In the genomic region with DNA sequence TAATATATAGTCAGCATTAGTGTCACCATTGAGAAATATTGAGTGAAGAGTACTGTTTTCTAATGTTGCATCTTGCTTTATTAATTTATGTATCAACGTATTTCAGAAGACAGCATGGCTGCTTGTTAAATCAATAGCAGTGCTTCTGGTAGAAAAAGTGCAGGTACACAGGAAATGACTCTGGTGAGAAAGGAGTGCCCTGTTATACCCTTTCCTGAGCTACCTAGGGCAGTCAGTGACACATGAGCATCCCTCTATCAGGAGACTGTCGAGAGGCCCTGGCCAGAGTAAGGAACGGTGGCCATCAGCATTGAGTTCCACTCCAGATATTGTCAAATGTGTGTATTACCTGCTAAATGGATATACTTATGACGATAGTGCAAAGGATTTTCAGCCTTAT, we compare ENCODE assay signal across 18 cellular contexts. TPM values are rescaled to one million over a fixed set of nuclear protein-coding genes. Genes with fewer than 3 reads are reported as not detected.
DNase-seq lines count a peak whose midpoint lies in the region; ATAC-seq, FAIRE-seq and TF ChIP-seq lines count a peak whose summit lies in the region.
"Had no signal": no experiment of that assay in that cellular context is flagged by ENCODE, and none has a peak within 500 bp of the region (broad histone marks: within the 10 kb centered on the region; RNA-seq: fewer than 3 reads in every experiment).

No MANE protein-coding gene starts in this region.

- H3K4me1 ChIP-seq in CD8-positive, alpha-beta T cell (ENCODE audit: insufficient read depth, low read length), result peaks cover 26% of the 10 kb centered on the region
- H3K4me1 ChIP-seq: HAP-1 had no signal

- CTCF ChIA-PET in CD8-positive, alpha-beta T cell (lab: Charles Lee), result no interaction called here

- peak; percentile 23 for FAIRE-seq in bronchial epithelial cell (lab: Jason Lieb, UNC)
- FAIRE-seq: G401.6, GM12892, H54 had no signal

- POLR2A ChIA-PET in CD8-positive, alpha-beta T cell (lab: Charles Lee), result no interaction called here

- peak; percentile 36 for ATAC-seq in CD8-positive, alpha-beta T cell

- DNase-seq in activated naive CD8-positive, alpha-beta T cell treated with anti-CD3 and anti-CD28 coated beads for 36 hours, result no peak
- no peak for DNase-seq in CD8-positive, alpha-beta T cell
- DNase-seq in bronchial epithelial cell (ENCODE audit: low read depth) (peak; percentile 5), WERI-Rb-1 (no peak), DMS79 (lab: John Stamatoyannopoulos, UW) (no peak), MG63 (no peak)
- DNase-seq: C1 segment of cervical spinal cord, Calu3, COR-L47, DMS53, DND-41, GOT3, HFFc6 had no signal

- no peak overlapping the region for H3K4me3 ChIP-seq in CD8-positive, alpha-beta T cell (ENCODE audit: low read depth, low read length)
- H3K4me3 ChIP-seq in bronchial epithelial cell (ENCODE audit: low read depth, low read length), result no peak overlapping the region
- H3K4me3 ChIP-seq in WERI-Rb-1 (ENCODE audit: low read depth, low read length), result no peak overlapping the region
- no peak overlapping the region for H3K4me3 ChIP-seq in MG63
- H3K4me3 ChIP-seq: HAP-1 had no signal

- H3K4me3 Mint-ChIP-seq in activated naive CD8-positive, alpha-beta T cell, result peak overlapping the region; percentile 34
- H3K4me3 Mint-ChIP-seq in activated naive CD8-positive, alpha-beta T cell treated with anti-CD3 and anti-CD28 coated beads for 36 hours, result no peak overlapping the region
- peak overlapping the region; percentile 29 for H3K4me3 Mint-ChIP-seq in CD8-positive, alpha-beta T cell
- H3K4me3 Mint-ChIP-seq: HFFc6 had no signal

- H3K27ac Mint-ChIP-seq in activated naive CD8-positive, alpha-beta T cell, result peak overlapping the region; percentile 19
- H3K27ac Mint-ChIP-seq in activated naive CD8-positive, alpha-beta T cell treated with anti-CD3 and anti-CD28 coated beads for 36 hours, result no peak overlapping the region
- peak overlapping the region; percentile 69 for H3K27ac Mint-ChIP-seq in CD8-positive, alpha-beta T cell
- H3K27ac Mint-ChIP-seq: HFFc6 had no signal

- no peaks in the 10 kb centered on the region for H3K27me3 ChIP-seq in CD8-positive, alpha-beta T cell (ENCODE audit: insufficient read depth, low read length)
- H3K27me3 ChIP-seq in bronchial epithelial cell (ENCODE audit: control insufficient read depth, insufficient read depth, low read length), result no peaks in the 10 kb centered on the region
- peaks cover 6% of the 10 kb centered on the region for H3K27me3 ChIP-seq in WERI-Rb-1 (ENCODE audit: insufficient read depth, low read depth, severe bottlenecking)
- no peaks in the 10 kb centered on the region for H3K27me3 ChIP-seq in MG63

- intact Hi-C loops in CD8-positive, alpha-beta T cell (cut with DNase I, micrococcal nuclease), result no loop called here

- H3K36me3 ChIP-seq in CD8-positive, alpha-beta T cell (ENCODE audit: insufficient read depth, low read length), result no peaks in the 10 kb centered on the region
- H3K36me3 ChIP-seq in bronchial epithelial cell (ENCODE audit: control insufficient read depth, insufficient read depth, low read length), result no peaks in the 10 kb centered on the region
- H3K36me3 ChIP-seq in WERI-Rb-1, result no peaks in the 10 kb centered on the region
- no peaks in the 10 kb centered on the region for H3K36me3 ChIP-seq in MG63
- H3K36me3 ChIP-seq: HAP-1 had no signal

- H3K27ac ChIP-seq in CD8-positive, alpha-beta T cell (ENCODE audit: low read depth, low read length), result no peak overlapping the region
- H3K27ac ChIP-seq in WERI-Rb-1, result no peak overlapping the region

- TF ChIP-seq CTCF in CD8-positive, alpha-beta T cell (IDR thresholded peaks at IDR 0.05), result no peak
- no peak for TF ChIP-seq CTCF in bronchial epithelial cell (IDR thresholded peaks at IDR 0.05; ENCODE audit: insufficient read depth, low read length, severe bottlenecking)
- no peak for TF ChIP-seq CTCF in WERI-Rb-1 (IDR thresholded peaks at IDR 0.05; ENCODE audit: low read depth, low read length)

- no peaks in the 10 kb centered on the region for H3K36me3 Mint-ChIP-seq in activated naive CD8-positive, alpha-beta T cell
- H3K36me3 Mint-ChIP-seq in activated naive CD8-positive, alpha-beta T cell treated with anti-CD3 and anti-CD28 coated beads for 36 hours, result no peaks in the 10 kb centered on the region
- H3K36me3 Mint-ChIP-seq in CD8-positive, alpha-beta T cell, result no peaks in the 10 kb centered on the region

- H3K9me3 ChIP-seq in CD8-positive, alpha-beta T cell (ENCODE audit: low read length), result no peaks in the 10 kb centered on the region
- H3K9me3 ChIP-seq in WERI-Rb-1 (ENCODE audit: severe bottlenecking), result no peaks in the 10 kb centered on the region
- no peaks in the 10 kb centered on the region for H3K9me3 ChIP-seq in MG63
- H3K9me3 ChIP-seq: HAP-1 had no signal

- H3K4me1 Mint-ChIP-seq in activated naive CD8-positive, alpha-beta T cell (ENCODE audit: low read depth), result peaks cover 35% of the 10 kb centered on the region
- H3K4me1 Mint-ChIP-seq in activated naive CD8-positive, alpha-beta T cell treated with anti-CD3 and anti-CD28 coated beads for 36 hours, result peaks cover 12% of the 10 kb centered on the region
- H3K4me1 Mint-ChIP-seq in CD8-positive, alpha-beta T cell (ENCODE audit: low read depth), result peaks cover 31% of the 10 kb centered on the region

- H3K27me3 Mint-ChIP-seq in activated naive CD8-positive, alpha-beta T cell, result no peaks in the 10 kb centered on the region
- H3K27me3 Mint-ChIP-seq in activated naive CD8-positive, alpha-beta T cell treated with anti-CD3 and anti-CD28 coated beads for 36 hours, result no peaks in the 10 kb centered on the region
- no peaks in the 10 kb centered on the region for H3K27me3 Mint-ChIP-seq in CD8-positive, alpha-beta T cell (ENCODE audit: low read depth)

- no peaks in the 10 kb centered on the region for H3K9me3 Mint-ChIP-seq in activated naive CD8-positive, alpha-beta T cell (ENCODE audit: low read depth)
- peaks cover 5% of the 10 kb centered on the region for H3K9me3 Mint-ChIP-seq in activated naive CD8-positive, alpha-beta T cell treated with anti-CD3 and anti-CD28 coated beads for 36 hours
- H3K9me3 Mint-ChIP-seq in CD8-positive, alpha-beta T cell, result no peaks in the 10 kb centered on the region
- H3K9me3 Mint-ChIP-seq: HFFc6 had no signal

RNA-seq across cellular contexts. Expression of gene SCML1, which starts 42.1 kb away (rescaled TPM):
- total RNA-seq in activated naive CD8-positive, alpha-beta T cell treated with anti-CD3 and anti-CD28 coated beads for 36 hours, result 1 to 10 TPM; 4.0 to 4.1 TPM
- total RNA-seq in CD8-positive, alpha-beta T cell, result 10 to 100 TPM; 50.6 to 52.2 TPM
- 4.0 and 4.2 TPM in 2 replicates for total RNA-seq in bronchial epithelial cell
- 24.7 and 32.8 TPM in 2 replicates for total RNA-seq in MG63 (2014; rRNA removed; shearing (Covaris generic); ENCODE audit: low replicate concordance)
